Comparison of ENCODE assay signal across 10 cellular contexts in the genomic region with DNA sequence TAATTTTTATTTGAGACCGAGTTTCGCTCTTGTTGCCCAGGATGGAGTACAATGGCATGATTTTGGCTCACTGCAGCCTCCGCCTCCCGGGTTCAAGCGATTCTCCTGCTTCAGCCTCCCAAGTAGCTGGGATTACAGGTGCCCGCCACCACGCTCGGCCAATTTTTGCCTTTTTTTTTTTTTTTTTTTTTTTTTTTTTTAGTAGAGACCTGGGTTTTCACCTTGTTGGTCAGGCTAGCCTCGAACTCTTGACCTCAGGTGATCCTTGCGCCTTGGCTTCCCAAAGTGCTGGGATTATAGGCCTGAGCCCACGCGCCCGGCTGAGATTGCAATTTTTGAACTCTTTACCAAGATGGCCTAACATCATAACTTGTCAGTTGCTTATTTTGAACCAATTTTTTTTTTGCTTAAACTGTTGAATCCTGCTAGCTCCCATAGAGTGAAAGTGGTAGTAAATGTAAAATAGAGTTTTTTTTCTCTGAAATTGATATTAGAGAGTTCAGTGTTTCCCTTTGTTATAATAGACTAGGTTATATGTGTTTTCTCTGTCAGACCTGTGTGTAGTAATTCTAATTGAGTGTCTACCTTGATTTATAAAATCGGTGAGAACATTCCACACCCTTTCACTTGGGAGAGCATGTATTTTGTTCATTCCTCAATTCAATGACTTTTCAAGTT. TPM values are rescaled to one million over a fixed set of nuclear protein-coding genes. Genes with fewer than 3 reads are reported as not detected.
DNase-seq lines count a peak whose midpoint lies in the region; ATAC-seq, FAIRE-seq and TF ChIP-seq lines count a peak whose summit lies in the region.
"Had no signal": no experiment of that assay in that cellular context is flagged by ENCODE, and none has a peak within 500 bp of the region (broad histone marks: within the 10 kb centered on the region; RNA-seq: fewer than 3 reads in every experiment).

No MANE protein-coding gene starts in this region.

- ATAC-seq in naive thymus-derived CD4-positive, alpha-beta T cell = no peak
- ATAC-seq in HG02623 (IDR thresholded peaks at IDR 0.05; ENCODE audit: unreplicated experiment) = no peak

- H3K9ac ChIP-seq in HUES48 (ENCODE audit: low read depth, low read length) = no peak overlapping the region

- peaks cover 8 to 55% (median 28%) of the 10 kb centered on the region in 5 donors for H3K36me3 Mint-ChIP-seq in naive thymus-derived CD4-positive, alpha-beta T cell

- peaks cover 14% of the 10 kb centered on the region for H3K36me3 ChIP-seq in A673 (ENCODE audit: insufficient read depth, low read length, poor library complexity, severe bottlenecking)
- peaks cover 35% of the 10 kb centered on the region for H3K36me3 ChIP-seq in HUES48 (ENCODE audit: control insufficient read depth, insufficient read depth, low read length)
- no peaks in the 10 kb centered on the region for H3K36me3 ChIP-seq in bronchial epithelial cell (ENCODE audit: control insufficient read depth, insufficient read depth, low read length)
- peaks cover 0 to 9% (median 0%) of the 10 kb centered on the region in 3 experiments for H3K36me3 ChIP-seq in naive thymus-derived CD4-positive, alpha-beta T cell (ENCODE audit: control insufficient read depth in 2 of 3, insufficient read depth in 3 of 3, low read length in 3 of 3)

- CTCF ChIA-PET in A673 (lab: Charles Lee) = no interaction called here
- CTCF ChIA-PET in naive thymus-derived CD4-positive, alpha-beta T cell (lab: Charles Lee) = no interaction called here

- H3K27me3 ChIP-seq in A673 (replicated peaks; ENCODE audit: insufficient read depth, low read depth, low read length, poor library complexity) = no peaks in the 10 kb centered on the region
- no peaks in the 10 kb centered on the region for H3K27me3 ChIP-seq in HUES48 (ENCODE audit: control insufficient read depth, insufficient read depth, low read length)
- no peaks in the 10 kb centered on the region for H3K27me3 ChIP-seq in bronchial epithelial cell (ENCODE audit: control insufficient read depth, insufficient read depth, low read length)
- H3K27me3 ChIP-seq in naive thymus-derived CD4-positive, alpha-beta T cell (ENCODE audit: control insufficient read depth in 2 of 2, insufficient read depth in 2 of 2, low read length in 2 of 2) = no peaks in the 10 kb centered on the region

- H3K4me3 ChIP-seq in A673 (ENCODE audit: low read depth, low read length, poor library complexity, severe bottlenecking) (peak overlapping the region; percentile 88), HUES48 (ENCODE audit: low read depth, low read length) (peak overlapping the region; percentile 99), bronchial epithelial cell (ENCODE audit: low read depth, low read length) (peak overlapping the region; percentile 19)
- peak overlapping the region; percentile 95 for H3K4me3 ChIP-seq in naive thymus-derived CD4-positive, alpha-beta T cell (ENCODE audit: low read length)

- POLR2A ChIA-PET in A673 (lab: Charles Lee; ENCODE audit: low non-redundant PET) = no interaction called here
- POLR2A ChIA-PET in naive thymus-derived CD4-positive, alpha-beta T cell (lab: Charles Lee) = no interaction called here

- H3K4me1 ChIP-seq in A673 (ENCODE audit: insufficient read depth, low read length, poor library complexity, severe bottlenecking) = peaks cover 11% of the 10 kb centered on the region
- 0 out of 2 replicates have a peak, but pooled peaks cover 8% of the 10 kb centered on the region for H3K4me1 ChIP-seq in HUES48 (ENCODE audit: control insufficient read depth, insufficient read depth, low read length)
- peaks cover 21 to 28% of the 10 kb centered on the region in 2 donors for H3K4me1 ChIP-seq in naive thymus-derived CD4-positive, alpha-beta T cell (ENCODE audit: control insufficient read depth in 2 of 2, insufficient read depth in 2 of 2, low read length in 2 of 2)

- no peak for FAIRE-seq in bronchial epithelial cell (lab: Jason Lieb, UNC)

- BruUV-seq in A673 (replicated peaks; lab: Mats Ljungman, UMichigan) = no TSS peak

- H3K9me3 Mint-ChIP-seq in naive thymus-derived CD4-positive, alpha-beta T cell = no peaks in the 10 kb centered on the region

- H3K27me3 Mint-ChIP-seq in naive thymus-derived CD4-positive, alpha-beta T cell = no peaks in the 10 kb centered on the region

- H3K9me3 ChIP-seq in A673 (ENCODE audit: low read depth, low read length, poor library complexity, severe bottlenecking) (no peaks in the 10 kb centered on the region), HUES48 (ENCODE audit: control insufficient read depth, insufficient read depth, low read length) (no peaks in the 10 kb centered on the region)
- no peaks in the 10 kb centered on the region for H3K9me3 ChIP-seq in naive thymus-derived CD4-positive, alpha-beta T cell (ENCODE audit: control insufficient read depth in 2 of 3, low read length in 3 of 3)

- H3K27ac ChIP-seq in A673 (ENCODE audit: low read depth, low read length, poor library complexity, severe bottlenecking) = no peak overlapping the region
- H3K27ac ChIP-seq in HUES48 (ENCODE audit: low read depth, low read length) = no peak overlapping the region
- H3K27ac ChIP-seq in naive thymus-derived CD4-positive, alpha-beta T cell (ENCODE audit: low read depth, low read length) = peak overlapping the region; percentile 99
- H3K27ac ChIP-seq in substantia nigra (ENCODE audit: low read depth, low read length, poor library complexity, severe bottlenecking) = no peak overlapping the region
- H3K27ac ChIP-seq: epithelial cell of prostate had no signal

- H3K4me1 Mint-ChIP-seq in naive thymus-derived CD4-positive, alpha-beta T cell = peaks cover 40 to 64% (median 59%) of the 10 kb centered on the region in 7 donors

- H3K27ac Mint-ChIP-seq in naive thymus-derived CD4-positive, alpha-beta T cell = peak overlapping the region; percentile 77 to 100 (median 89)

- intact Hi-C loops in A673 (cut with micrococcal nuclease; ENCODE audit: unreplicated experiment) = loop anchor here (5.0 kb wide), 1 partner anchor 45 kb away; no protein-coding TSS in a partner anchor
- intact Hi-C loops in naive thymus-derived CD4-positive, alpha-beta T cell (cut with micrococcal nuclease) = loop anchor here (5.0 to 10.0 kb wide), 4 partner anchors 1023 to 1857 kb away; a partner anchor contains a TSS

- DNase-seq in A673 (ENCODE audit: low spot score) (no peak), bronchial epithelial cell (ENCODE audit: low read depth) (no peak), NCI-H128 (lab: John Stamatoyannopoulos, UW; ENCODE audit: unreplicated experiment) (no peak), substantia nigra (lab: John Stamatoyannopoulos, UW) (no peak), DMS 273 (lab: John Stamatoyannopoulos, UW; ENCODE audit: unreplicated experiment) (no peak)
- no peak for DNase-seq in naive thymus-derived CD4-positive, alpha-beta T cell
- DNase-seq: GF-D8 had no signal

- TF ChIP-seq CTCF in A673 (conservative IDR thresholded peaks at IDR 0.05; ENCODE audit: low read depth, low read length) = no peak
- TF ChIP-seq CTCF in bronchial epithelial cell (IDR thresholded peaks at IDR 0.05; ENCODE audit: insufficient read depth, low read length, severe bottlenecking) = no peak

- H3K4me3 Mint-ChIP-seq in naive thymus-derived CD4-positive, alpha-beta T cell = peak overlapping the region; percentile 80 to 100 (median 97)

RNA-seq across cellular contexts. Expression of a gene that starts 3.8 kb away (rescaled TPM):
- total RNA-seq in A673 (2021) (85.5 and 86.4 TPM in 2 replicates), bronchial epithelial cell (84.2 and 87.3 TPM in 2 replicates)
- 100 to 1,000 TPM in 4 of 5 experiments, 10 to 100 TPM in 1; 99.2 to 149 (median 116) TPM for total RNA-seq in naive thymus-derived CD4-positive, alpha-beta T cell
- polyA plus RNA-seq in naive thymus-derived CD4-positive, alpha-beta T cell = 100 to 1,000 TPM in 1 of 2 donors, 10 to 100 TPM in 1; 97.1 to 112 TPM

Comparison
In these comparisons a context has a peak if more than half of its experiments do, and no peak if none do; other contexts are left out.
1. H3K4me3 ChIP-seq: peak in every context shown above with its lines; median percentile 99 in HUES48; 95 in naive thymus-derived CD4-positive, alpha-beta T cell; 88 in A673; 19 in bronchial epithelial cell.